8 cellular contexts compared by ENCODE assay signal in the genomic region with DNA sequence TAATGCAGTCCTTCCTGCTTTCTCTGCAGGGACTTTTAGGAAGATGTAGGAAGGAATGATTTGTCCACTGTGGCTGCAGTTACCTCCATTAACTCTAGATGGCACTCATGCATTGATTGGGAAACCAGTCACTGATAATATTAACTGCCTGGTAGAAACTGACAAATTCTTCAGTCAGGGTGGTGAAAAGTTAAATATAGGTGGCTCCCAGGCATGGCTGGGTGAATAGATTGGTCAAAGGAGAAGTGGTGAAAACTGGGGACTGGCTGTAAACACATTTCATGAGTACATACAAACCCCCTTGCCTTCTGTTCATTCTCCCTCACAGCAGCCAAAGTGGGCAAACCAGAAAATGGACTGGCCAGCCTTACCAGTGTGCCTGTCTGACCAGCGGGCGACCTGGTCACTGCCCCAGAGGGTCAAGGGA.
DNase-seq lines count a peak whose midpoint lies in the region; ATAC-seq, FAIRE-seq and TF ChIP-seq lines count a peak whose summit lies in the region.

No MANE protein-coding gene starts in this region.

- H3K9me1 ChIP-seq in K562 (ENCODE audit: control insufficient read depth, insufficient read depth, low read length): no peaks in the 10 kb centered on the region

- TF ChIP-seq EP300 in K562 (IDR thresholded peaks at IDR 0.05; ENCODE audit: low read length): no peak

- H2AFZ ChIP-seq in K562 (ENCODE audit: low read depth, low read length): no peak overlapping the region

- intact Hi-C loops in K562 (cut with micrococcal nuclease): loop anchor here (1.0 to 10.0 kb wide), 6 partner anchors 204 to 706 kb away; no protein-coding TSS in a partner anchor
- intact Hi-C loops in thyroid gland (cut with DNase I): loop anchor here (10.0 kb wide), 1 partner anchor 434 kb away; no protein-coding TSS in a partner anchor

- H3K36me3 ChIP-seq in K562 (ENCODE audit: control insufficient read depth, insufficient read depth, low read length) (no peaks in the 10 kb centered on the region), thyroid gland (no peaks in the 10 kb centered on the region)

- no TSS peak for BruUV-seq in K562 (replicated peaks; lab: Mats Ljungman, UMichigan)

- no peak overlapping the region for H3K9ac ChIP-seq in K562 (ENCODE audit: insufficient read depth in 1 of 2, low read depth in 2 of 2, low read length in 2 of 2)

- peak; percentile 61 to 66 for TF ChIP-seq RAD21 in K562 (CRISPR knock-in tag; conservative IDR thresholded peaks at IDR 0.05 in 1 of 2, IDR thresholded peaks at IDR 0.05 in 1 of 2)

- 0% methylated on average over 2 of the region's 2 CpGs for WGBS in K562 (ENCODE audit: insufficient coverage, low coverage, missing lambda C conversion rate)
- WGBS in thyroid gland, 2 donors: 74 to 75% methylated on average over 2 of the region's 2 CpGs

- no peak for TF ChIP-seq POLR2A in K562 (conservative IDR thresholded peaks at IDR 0.05)
- TF ChIP-seq POLR2A in thyroid gland (IDR thresholded peaks at IDR 0.05): no peak

- POLR2A ChIA-PET in K562 (lab: Yijun Ruan, JAX): no interaction called here

- ATAC-seq in K562 (no peak), HG03342 (IDR thresholded peaks at IDR 0.05; ENCODE audit: unreplicated experiment) (no peak)

- peak; percentile 79 for FAIRE-seq in K562 (lab: Jason Lieb, UNC)

- CTCF ChIA-PET in K562 (lab: Yijun Ruan, JAX; ENCODE audit: low intra/inter-chr PET ratio): no interaction called here

- TF ChIP-seq CTCF in 22Rv1 (IDR thresholded peaks at IDR 0.05) (peak; percentile 93), GM12874 (IDR thresholded peaks at IDR 0.05; ENCODE audit: insufficient read depth, low read depth, low read length) (peak; percentile 76), K562 (IDR thresholded peaks at IDR 0.05 in 2 of 3, conservative IDR thresholded peaks at IDR 0.05 in 1 of 3; ENCODE audit: insufficient read depth in 2 of 3, low read depth in 1 of 3, low read length in 3 of 3) (peak; percentile 54 to 75 (median 71); a peak in 5 of 6 replicates), thyroid gland (IDR thresholded peaks at IDR 0.05) (peak; percentile 67 to 89 (median 80))

- H4K20me1 ChIP-seq in K562 (replicated peaks; ENCODE audit: control insufficient read depth, insufficient read depth, low read length): 0 out of 2 replicates have a peak, but pooled peaks cover 2% of the 10 kb centered on the region

- H3K4me3 ChIP-seq in K562: no peak overlapping the region
- H3K4me3 ChIP-seq in thyroid gland (replicated peaks in 1 of 3): no peak overlapping the region

- H3K27me3 ChIP-seq in K562 (ENCODE audit: control insufficient read depth in 2 of 2, insufficient read depth in 2 of 2, low read length in 2 of 2): no peaks in the 10 kb centered on the region; a peak in 1 of 5 replicates
- H3K27me3 ChIP-seq in thyroid gland: no peaks in the 10 kb centered on the region

- H3K9me3 ChIP-seq in K562 (replicated peaks; ENCODE audit: control insufficient read depth, insufficient read depth, low read depth, low read length): no peaks in the 10 kb centered on the region
- H3K9me3 ChIP-seq in thyroid gland: no peaks in the 10 kb centered on the region

- in situ Hi-C loops in K562 (cut with MboI): loop anchor here (10.0 kb wide), 1 partner anchor 334 kb away; a partner anchor contains a TSS

- DNase-seq in NCI-H2196 (lab: John Stamatoyannopoulos, UW; ENCODE audit: unreplicated experiment): peak; percentile 54
- DNase-seq in K562 (ENCODE audit: extremely low read depth in 1 of 4, low spot score in 3 of 4): peak; percentile 19 to 42 (median 29)
- DNase-seq in iPS-NIHi7 (ENCODE audit: extremely low spot score): peak; percentile 70
- DNase-seq in thyroid gland: peak; percentile 12 to 33
- DNase-seq in MV-4-11 (lab: John Stamatoyannopoulos, UW): no peak

- no peak overlapping the region for H3K4me2 ChIP-seq in K562 (ENCODE audit: insufficient read depth, low read length)

- H3K79me2 ChIP-seq in K562 (ENCODE audit: control insufficient read depth, insufficient read depth, low read length): no peaks in the 10 kb centered on the region

- H3K27ac ChIP-seq in 22Rv1 (no peak overlapping the region), K562 (ENCODE audit: extremely low read depth, low read depth, low read length) (no peak overlapping the region), thyroid gland (no peak overlapping the region)

- H3K4me1 ChIP-seq in K562 (replicated peaks in 1 of 2; ENCODE audit: control insufficient read depth in 2 of 2, insufficient read depth in 2 of 2, low read length in 2 of 2) (no peaks in the 10 kb centered on the region), thyroid gland (no peaks in the 10 kb centered on the region)

TF ChIP-seq in K562, 482 proteins besides CTCF, POLR2A, EP300 and RAD21:
- no peak for TF ChIP-seq ZNF586 (CRISPR knock-in tag; conservative IDR thresholded peaks at IDR 0.05)
- TF ChIP-seq DACH1 (IDR thresholded peaks at IDR 0.05; ENCODE audit: partially characterized antibody): peak; percentile 96
- 0 out of 2 replicates have a peak, but pooled peaks have one; percentile 8 for TF ChIP-seq SMC3 (conservative IDR thresholded peaks at IDR 0.05; ENCODE audit: insufficient read depth, low read depth, low read length)
TF ChIP-seq in K562: peak in this region for 2.
